22 cellular contexts compared by ENCODE assay signal in the genomic region with DNA sequence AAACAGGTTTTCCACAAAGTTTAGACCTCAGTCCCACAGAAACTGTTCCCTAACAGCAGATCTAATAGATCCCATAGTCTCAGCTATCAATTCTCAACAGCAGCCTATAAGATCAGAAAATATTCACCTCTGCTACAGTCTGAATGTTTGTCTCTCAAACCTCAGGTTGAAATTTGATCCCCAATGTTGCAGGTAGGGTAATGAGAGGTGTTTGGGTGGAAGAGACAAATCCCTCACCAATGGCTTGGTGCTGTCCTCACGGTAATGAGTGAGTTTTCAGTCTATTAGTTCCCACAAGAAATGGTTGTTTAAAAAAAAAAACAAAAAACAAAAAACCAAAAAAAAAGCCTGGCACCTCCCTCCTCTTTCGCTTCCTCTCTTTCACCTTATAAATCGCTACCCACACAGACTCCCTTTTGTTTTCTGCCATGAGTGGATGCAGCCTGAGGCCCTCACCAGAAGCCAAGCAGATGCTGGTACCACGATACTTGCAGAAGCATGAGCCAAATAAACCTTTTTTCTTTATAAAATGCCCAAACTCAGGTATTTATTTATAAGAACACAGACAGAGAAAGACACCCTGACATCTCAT. TPM values are rescaled to one million over a fixed set of nuclear protein-coding genes. Genes with fewer than 3 reads are reported as not detected.
A peak's percentile ranks its signal among the peaks of the same experiment; 100 is the strongest.
DNase-seq lines count a peak whose midpoint lies in the region; ATAC-seq and TF ChIP-seq lines count a peak whose summit lies in the region.
"Had no signal": no experiment of that assay in that cellular context is flagged by ENCODE, and none has a peak within 500 bp of the region (broad histone marks: within the 10 kb centered on the region; RNA-seq: fewer than 3 reads in every experiment).

No MANE protein-coding gene starts in this region.

- H3K4me1 Mint-ChIP-seq in CD4-positive, alpha-beta T cell (ENCODE audit: low read depth): peaks cover 70% of the 10 kb centered on the region
- H3K4me1 Mint-ChIP-seq in memory B cell (peaks cover 46% of the 10 kb centered on the region), chondrocyte (ENCODE audit: low read depth) (no peaks in the 10 kb centered on the region)
- H3K4me1 Mint-ChIP-seq: neural crest cell had no signal

- H3K9me3 Mint-ChIP-seq in CD4-positive, alpha-beta T cell: no peaks in the 10 kb centered on the region
- H3K9me3 Mint-ChIP-seq in memory B cell (no peaks in the 10 kb centered on the region), chondrocyte (ENCODE audit: low read depth) (no peaks in the 10 kb centered on the region)
- H3K9me3 Mint-ChIP-seq: activated naive CD8-positive, alpha-beta T cell treated with anti-CD3 and anti-CD28 coated beads for 36 hours; activated T-helper 1 cell treated with anti-CD3 and anti-CD28 coated beads, Interleukin-12 subunit alpha, Interleukin-12 subunit beta, Interleukin-2, Interleukin-4 antibody, amounts not matched to agents 30 ng/mL and 10 ng/mL and 1 ng/mL, durations not matched to agents 14 hours and 24 hours and 36 hours; CD4-positive, alpha-beta memory T cell; T-cell had no signal

- H3K27ac ChIP-seq in CD4-positive, alpha-beta T cell (ENCODE audit: low read depth, low read length): no peak overlapping the region
- H3K27ac ChIP-seq: prostate gland, thyroid gland had no signal

- DNase-seq in CD4-positive, alpha-beta T cell: no peak
- peak; percentile 31 for DNase-seq in NCI-H69 (lab: John Stamatoyannopoulos, UW)
- peak in 1 of 2 donors; percentile 5 for DNase-seq in memory B cell (ENCODE audit: low spot score in 2 of 2)
- no peak for DNase-seq in posterior cingulate gyrus
- DNase-seq in cerebellum (ENCODE audit: low spot score): no peak
- DNase-seq in D341Med (ENCODE audit: low spot score): no peak
- no peak for DNase-seq in chondrocyte (ENCODE audit: low spot score)
- DNase-seq: activated naive CD8-positive, alpha-beta T cell treated with anti-CD3 and anti-CD28 coated beads for 36 hours; CD4-positive, alpha-beta memory T cell; midbrain; MV-4-11; NCI-H1694 treated with DMSO at 0.1 percent for 48 hours; NCI-H446; SHP77; T-cell; thyroid gland had no signal

- H3K27me3 Mint-ChIP-seq in CD4-positive, alpha-beta T cell: no peaks in the 10 kb centered on the region
- H3K27me3 Mint-ChIP-seq in memory B cell: no peaks in the 10 kb centered on the region
- H3K27me3 Mint-ChIP-seq in chondrocyte (ENCODE audit: low read depth): no peaks in the 10 kb centered on the region
- H3K27me3 Mint-ChIP-seq: activated naive CD8-positive, alpha-beta T cell treated with anti-CD3 and anti-CD28 coated beads for 36 hours; CD4-positive, alpha-beta memory T cell; T-cell had no signal

- ATAC-seq in CD4-positive, alpha-beta T cell (ENCODE audit: poor library complexity): no peak
- ATAC-seq in GM21576 (IDR thresholded peaks at IDR 0.05; ENCODE audit: unreplicated experiment): peak; percentile 50
- peak; percentile 85 for ATAC-seq in memory B cell (ENCODE audit: low read depth)
- ATAC-seq: left lobe of liver; stimulated activated effector memory CD8-positive, alpha-beta T cell treated with anti-CD3 and anti-CD28 coated beads, Interleukin-12 subunit alpha, Interleukin-12 subunit beta, amount 100 ng/mL, for 72 hours; T-cell had no signal

- H3K4me3 Mint-ChIP-seq in CD4-positive, alpha-beta T cell: no peak overlapping the region
- H3K4me3 Mint-ChIP-seq in memory B cell (peak overlapping the region; percentile 74), chondrocyte (ENCODE audit: unreplicated experiment) (no peak overlapping the region)
- H3K4me3 Mint-ChIP-seq: activated naive CD8-positive, alpha-beta T cell treated with anti-CD3 and anti-CD28 coated beads for 36 hours; activated T-helper 1 cell treated with anti-CD3 and anti-CD28 coated beads, Interleukin-12 subunit alpha, Interleukin-12 subunit beta, Interleukin-2, Interleukin-4 antibody, amounts not matched to agents 30 ng/mL and 10 ng/mL and 1 ng/mL, durations not matched to agents 14 hours and 24 hours and 36 hours; neural crest cell; stimulated activated effector memory CD8-positive, alpha-beta T cell treated with anti-CD3 and anti-CD28 coated beads, Interleukin-12 subunit alpha, Interleukin-12 subunit beta, amount 100 ng/mL, for 72 hours had no signal

- H3K27ac Mint-ChIP-seq in CD4-positive, alpha-beta T cell: peak overlapping the region; percentile 10
- H3K27ac Mint-ChIP-seq in memory B cell: peak overlapping the region; percentile 76
- no peak overlapping the region for H3K27ac Mint-ChIP-seq in chondrocyte (ENCODE audit: unreplicated experiment)
- H3K27ac Mint-ChIP-seq: activated naive CD8-positive, alpha-beta T cell treated with anti-CD3 and anti-CD28 coated beads for 36 hours; activated T-helper 1 cell treated with anti-CD3 and anti-CD28 coated beads, Interleukin-12 subunit alpha, Interleukin-12 subunit beta, Interleukin-2, Interleukin-4 antibody, amounts not matched to agents 30 ng/mL and 10 ng/mL and 1 ng/mL, durations not matched to agents 14 hours and 24 hours and 36 hours; stimulated activated effector memory CD8-positive, alpha-beta T cell treated with anti-CD3 and anti-CD28 coated beads, Interleukin-12 subunit alpha, Interleukin-12 subunit beta, amount 100 ng/mL, for 72 hours; T-cell had no signal

- no peak for TF ChIP-seq CTCF in CD4-positive, alpha-beta T cell (IDR thresholded peaks at IDR 0.05)
- TF ChIP-seq CTCF in chondrocyte (IDR thresholded peaks at IDR 0.05): no peak

- CTCF ChIA-PET in CD4-positive, alpha-beta T cell (lab: Charles Lee): interaction anchor here (0.6 kb wide), 1 partner anchor 335 kb away, joined by 3 read pairs; no protein-coding TSS in a partner anchor

- intact Hi-C loops in CD4-positive, alpha-beta T cell (cut with DNase I, micrococcal nuclease): loop anchor here in 1 of 2 experiments (10.0 kb wide), 1 partner anchor 46 kb away; no protein-coding TSS in a partner anchor
- intact Hi-C loops in posterior cingulate gyrus (cut with DNase I): no loop called here

- no peaks in the 10 kb centered on the region for H3K27me3 ChIP-seq in CD4-positive, alpha-beta T cell (ENCODE audit: control insufficient read depth, insufficient read depth, low read length)
- H3K27me3 ChIP-seq: thyroid gland had no signal

- H3K36me3 Mint-ChIP-seq in CD4-positive, alpha-beta T cell (ENCODE audit: low read depth): peaks cover 16% of the 10 kb centered on the region
- H3K36me3 Mint-ChIP-seq in memory B cell (peaks cover 14% of the 10 kb centered on the region), chondrocyte (ENCODE audit: low read depth) (no peaks in the 10 kb centered on the region)

- POLR2A ChIA-PET in CD4-positive, alpha-beta T cell (lab: Charles Lee): interaction anchor here (0.9 kb wide), 1 partner anchor 10 kb away, joined by 3 read pairs; no protein-coding TSS in a partner anchor

- H3K9me3 ChIP-seq in CD4-positive, alpha-beta T cell (ENCODE audit: control insufficient read depth, low read length): no peaks in the 10 kb centered on the region
- H3K9me3 ChIP-seq: prostate gland, thyroid gland had no signal

RNA-seq across cellular contexts. Expression of a gene that starts 14.2 kb away (rescaled TPM):
- total RNA-seq in CD4-positive, alpha-beta T cell: 10 to 100 TPM; 27.2 to 30.3 TPM
- total RNA-seq in cerebellum (108 TPM), chondrocyte (12.5 to 16.8 TPM (median 15.1 TPM) in 3 replicates)
